8 cellular contexts compared by ENCODE assay signal in the genomic region with DNA sequence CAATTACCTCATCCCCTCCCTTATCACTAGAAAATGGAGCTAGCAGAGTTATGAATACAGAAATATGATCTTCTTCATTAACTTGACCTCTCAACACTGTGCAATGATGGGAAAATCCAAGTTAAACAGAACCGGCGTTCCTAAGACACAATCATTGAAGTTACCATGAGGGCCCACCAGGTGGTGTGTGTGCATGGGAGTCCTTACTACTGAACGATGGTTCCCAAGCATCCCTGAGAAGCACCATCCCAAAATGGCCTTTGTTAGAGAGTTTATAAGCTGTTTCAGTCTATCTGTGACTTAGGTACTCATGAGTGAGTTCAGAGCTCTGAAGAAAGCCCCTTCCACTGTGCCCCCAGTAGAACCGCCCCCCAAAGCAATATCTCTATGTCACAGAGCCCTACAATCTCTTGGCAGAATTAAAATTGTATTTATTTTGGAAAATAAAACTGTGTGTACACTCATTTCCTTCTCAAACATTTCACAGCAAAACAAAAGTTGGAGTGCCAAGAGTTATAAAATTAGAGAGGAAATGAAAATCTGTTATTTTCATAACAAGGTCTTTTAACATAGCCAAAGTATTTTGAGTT. TPM values are rescaled to one million over a fixed set of nuclear protein-coding genes. Genes with fewer than 3 reads are reported as not detected.
A peak's percentile ranks its signal among the peaks of the same experiment; 100 is the strongest.
DNase-seq lines count a peak whose midpoint lies in the region; ATAC-seq, FAIRE-seq and TF ChIP-seq lines count a peak whose summit lies in the region.

No MANE protein-coding gene starts in this region.

- DNase-seq in A549 (ENCODE audit: low read depth in 1 of 2, low spot score in 1 of 2), result peak; percentile 57 to 75
- peak; percentile 48 for DNase-seq in GM12865 (ENCODE audit: low read depth)
- DNase-seq in NCI-H2227 treated with DMSO at 0.1 percent for 48 hours (lab: John Stamatoyannopoulos, UW), result peak; percentile 67
- DNase-seq in activated CD8-positive, alpha-beta T cell treated with anti-CD3 and anti-CD28 coated beads for 36 hours, result peak; percentile 44
- peak in 1 of 2 donors; percentile 48 for DNase-seq in heart right ventricle
- peak; percentile 47 for DNase-seq in retina

- H3K27ac ChIP-seq in A549, result no peak overlapping the region
- peak overlapping the region in 1 of 10 donors; percentile 12 for H3K27ac ChIP-seq in heart right ventricle

- ATAC-seq in A549, result peak; percentile 72 to 94; a peak in 4 of 6 replicates
- peak; percentile 78 for ATAC-seq in HG02943 (IDR thresholded peaks at IDR 0.05; ENCODE audit: low read depth, unreplicated experiment)
- peak; percentile 53 for ATAC-seq in activated CD8-positive, alpha-beta T cell treated with anti-CD3 and anti-CD28 coated beads for 36 hours
- ATAC-seq in heart right ventricle, result peak in 7 of 8 donors; percentile 58 to 86 (median 75)
- ATAC-seq in GM19397 (IDR thresholded peaks at IDR 0.05; ENCODE audit: unreplicated experiment), result no peak

- H3K9me3 ChIP-seq in A549 (no peaks in the 10 kb centered on the region), heart right ventricle (no peaks in the 10 kb centered on the region)

- peak; percentile 76 for TF ChIP-seq RAD21 in A549 (conservative IDR thresholded peaks at IDR 0.05 in 1 of 2, IDR thresholded peaks at IDR 0.05 in 1 of 2)

- peak; percentile 94 for FAIRE-seq in A549 (lab: Jason Lieb, UNC)

- TF ChIP-seq CTCF in A549 (IDR thresholded peaks at IDR 0.05), result peak; percentile 72
- TF ChIP-seq CTCF in GM12865 (IDR thresholded peaks at IDR 0.05; ENCODE audit: insufficient read depth, low read depth, low read length, missing control alignments), result peak; percentile 67
- TF ChIP-seq CTCF in activated CD8-positive, alpha-beta T cell treated with anti-CD3 and anti-CD28 coated beads for 36 hours (IDR thresholded peaks at IDR 0.05), result peak; percentile 53
- TF ChIP-seq CTCF in heart right ventricle (IDR thresholded peaks at IDR 0.05), result peak; percentile 33 to 75 (median 62)

- no peaks in the 10 kb centered on the region for H3K36me3 Mint-ChIP-seq in activated CD8-positive, alpha-beta T cell treated with anti-CD3 and anti-CD28 coated beads for 36 hours (ENCODE audit: low read depth)

- no peak overlapping the region for H3K4me3 Mint-ChIP-seq in activated CD8-positive, alpha-beta T cell treated with anti-CD3 and anti-CD28 coated beads for 36 hours

- H3K4me1 ChIP-seq in A549, result peaks cover 21% of the 10 kb centered on the region
- H3K4me1 ChIP-seq in heart right ventricle, result no peaks in the 10 kb centered on the region

- CTCF ChIA-PET in A549 (lab: Yijun Ruan, JAX), result interaction anchor here (0.5 to 4.3 kb wide), 13 partner anchors 10 to 854 kb away, joined by 3 to 27 read pairs (median 3); no protein-coding TSS in a partner anchor
- CTCF ChIA-PET in activated CD8-positive, alpha-beta T cell treated with anti-CD3 and anti-CD28 coated beads for 36 hours (lab: Charles Lee), result no interaction called here

- no peaks in the 10 kb centered on the region for H3K36me3 ChIP-seq in heart right ventricle

- H3K4me3 ChIP-seq in A549 (no peak overlapping the region), GM12865 (ENCODE audit: low read depth, low read length) (no peak overlapping the region), heart right ventricle (no peak overlapping the region)

- intact Hi-C loops in activated CD8-positive, alpha-beta T cell treated with anti-CD3 and anti-CD28 coated beads for 36 hours (cut with micrococcal nuclease), result loop anchor here (5.0 kb wide), 1 partner anchor 860 kb away; no protein-coding TSS in a partner anchor
- intact Hi-C loops in heart right ventricle (cut with DNase I), result loop anchor here in 6 of 10 donors (5.0 to 10.0 kb wide), 3 partner anchors 855 to 860 kb away; no protein-coding TSS in a partner anchor

- no peak overlapping the region; the same call in 1 of the 3 replicates for H3K4me2 ChIP-seq in A549

- H3K27me3 Mint-ChIP-seq in activated CD8-positive, alpha-beta T cell treated with anti-CD3 and anti-CD28 coated beads for 36 hours, result no peaks in the 10 kb centered on the region

- H3K9me3 Mint-ChIP-seq in activated CD8-positive, alpha-beta T cell treated with anti-CD3 and anti-CD28 coated beads for 36 hours, result no peaks in the 10 kb centered on the region

- no peak for TF ChIP-seq POLR2A in A549 (IDR thresholded peaks at IDR 0.05; ENCODE audit: low read length)

- WGBS in A549 (ENCODE audit: missing lambda C conversion rate), result 19% methylated on average over 4 of the region's 4 CpGs
- 11 to 16% methylated on average over 4 of the region's 4 CpGs for WGBS in heart right ventricle, 2 donors

- H3K4me1 Mint-ChIP-seq in activated CD8-positive, alpha-beta T cell treated with anti-CD3 and anti-CD28 coated beads for 36 hours (ENCODE audit: low read depth), result no peaks in the 10 kb centered on the region

- H3K27me3 ChIP-seq in heart right ventricle, result no peaks in the 10 kb centered on the region

- POLR2A ChIA-PET in A549 (lab: Yijun Ruan, JAX), result no interaction called here
- POLR2A ChIA-PET in activated CD8-positive, alpha-beta T cell treated with anti-CD3 and anti-CD28 coated beads for 36 hours (lab: Charles Lee), result no interaction called here

- H3K27ac Mint-ChIP-seq in activated CD8-positive, alpha-beta T cell treated with anti-CD3 and anti-CD28 coated beads for 36 hours, result no peak overlapping the region

- no peak for TF ChIP-seq EP300 in A549 (IDR thresholded peaks at IDR 0.05)

TF ChIP-seq in A549, 52 proteins besides CTCF, POLR2A, EP300 and RAD21:
- TF ChIP-seq, protein P1, sequence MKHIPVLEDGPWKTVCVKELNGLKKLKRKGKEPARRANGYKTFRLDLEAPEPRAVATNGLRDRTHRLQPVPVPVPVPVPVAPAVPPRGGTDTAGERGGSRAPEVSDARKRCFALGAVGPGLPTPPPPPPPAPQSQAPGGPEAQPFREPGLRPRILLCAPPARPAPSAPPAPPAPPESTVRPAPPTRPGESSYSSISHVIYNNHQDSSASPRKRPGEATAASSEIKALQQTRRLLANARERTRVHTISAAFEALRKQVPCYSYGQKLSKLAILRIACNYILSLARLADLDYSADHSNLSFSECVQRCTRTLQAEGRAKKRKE (CRISPR knock-in tag; IDR thresholded peaks at IDR 0.05; ENCODE audit: low read depth), result no peak
- peak; percentile 88 for TF ChIP-seq SMC3 (IDR thresholded peaks at IDR 0.05)
- TF ChIP-seq, protein P2, sequence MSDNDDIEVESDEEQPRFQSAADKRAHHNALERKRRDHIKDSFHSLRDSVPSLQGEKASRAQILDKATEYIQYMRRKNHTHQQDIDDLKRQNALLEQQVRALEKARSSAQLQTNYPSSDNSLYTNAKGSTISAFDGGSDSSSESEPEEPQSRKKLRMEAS (IDR thresholded peaks at IDR 0.05), result no peak
TF ChIP-seq in A549: peak in this region for 1.

RNA-seq across cellular contexts. Expression of a gene that starts 56.8 kb away (rescaled TPM):
- polyA plus RNA-seq in A549 (2011; rRNA removed) (1.7 and 2.4 TPM in 2 replicates), A549 (2017; fragmentation: RNase III; extraction: RNeasy Plus Mini Kit Qiagen cat#74134 plus additional on column Dnase treatment) (1.5 to 1.6 TPM (median 1.5 TPM) in 3 replicates), heart right ventricle (under 1 TPM in 1 of 2 donors, not detected in 1; 0.35 TPM)
- 0.32 and 0.36 TPM in 2 replicates for polyA plus RNA-seq in A549 (2012; cell fraction: cytosol; rRNA removed)
- 0.33 and 0.58 TPM in 2 replicates for polyA plus RNA-seq in A549 (2012; cell fraction: nucleus; rRNA removed)
- polyA minus RNA-seq in A549 (2011; rRNA and poly(A)+ RNA removed), result 1.4 and 2.1 TPM in 2 replicates
- not detected for total RNA-seq in activated CD8-positive, alpha-beta T cell treated with anti-CD3 and anti-CD28 coated beads for 36 hours
- 1 to 10 TPM in 1 of 10 donors, under 1 TPM in 6, not detected in 3; 0.13 to 1.3 (median 0.48) TPM for total RNA-seq in heart right ventricle
